Comparison of ENCODE assay signal across 14 cellular contexts in the genomic region with DNA sequence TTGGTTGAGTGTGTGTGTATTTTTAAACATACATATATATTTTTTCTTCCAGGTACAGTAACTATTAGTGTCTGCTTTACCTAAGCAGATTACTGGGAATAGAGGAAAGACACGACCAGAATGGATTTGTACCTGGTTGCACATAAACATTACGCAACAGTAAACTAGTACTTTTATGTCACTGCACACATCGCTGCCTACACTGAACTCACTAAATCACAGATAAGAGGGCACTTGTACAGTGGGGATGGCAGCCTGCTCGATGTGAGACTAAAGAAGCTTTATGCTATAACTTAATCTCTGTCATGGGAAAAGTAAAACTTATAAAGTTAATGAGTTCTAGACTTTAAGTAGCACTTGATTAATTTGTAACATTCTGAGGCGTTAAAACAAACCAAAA.
DNase-seq lines count a peak whose midpoint lies in the region; ATAC-seq, FAIRE-seq and TF ChIP-seq lines count a peak whose summit lies in the region.
"Had no signal": no experiment of that assay in that cellular context is flagged by ENCODE, and none has a peak within 500 bp of the region (broad histone marks: within the 10 kb centered on the region; RNA-seq: fewer than 3 reads in every experiment).

No MANE protein-coding gene starts in this region.

- TF ChIP-seq CTCF in kidney (IDR thresholded peaks at IDR 0.05; ENCODE audit: borderline replicate concordance, extremely low read depth, insufficient read depth) (no peak), upper lobe of right lung (IDR thresholded peaks at IDR 0.05) (no peak), heart right ventricle (IDR thresholded peaks at IDR 0.05) (no peak)

- peak overlapping the region; percentile 46 to 52 for H3K4me3 ChIP-seq in kidney (ENCODE audit: low read length in 2 of 2)
- no peak overlapping the region for H3K4me3 ChIP-seq in upper lobe of right lung
- no peak overlapping the region for H3K4me3 ChIP-seq in heart right ventricle

- H3K9me3 ChIP-seq in kidney (ENCODE audit: control insufficient read depth in 1 of 2, low read length in 2 of 2) (no peaks in the 10 kb centered on the region), upper lobe of right lung (no peaks in the 10 kb centered on the region), heart right ventricle (peaks cover 0 to 2% (median 0%) of the 10 kb centered on the region in 11 donors)

- H3K36me3 ChIP-seq in kidney (ENCODE audit: control insufficient read depth in 1 of 2, insufficient read depth in 2 of 2, low read length in 2 of 2) (no peaks in the 10 kb centered on the region), upper lobe of right lung (no peaks in the 10 kb centered on the region), heart right ventricle (no peaks in the 10 kb centered on the region)

- no peak overlapping the region for H3K9ac ChIP-seq in kidney (ENCODE audit: low read length in 2 of 2)

- 70 to 81% methylated on average over 5 of the region's 5 CpGs for WGBS in heart right ventricle, 2 donors

- H3K27ac ChIP-seq in kidney (ENCODE audit: low read depth in 2 of 2, low read length in 2 of 2) (no peak overlapping the region), upper lobe of right lung (no peak overlapping the region), heart right ventricle (no peak overlapping the region)

- no peak for FAIRE-seq in kidney (lab: Jason Lieb, UNC)
- FAIRE-seq: H54 had no signal

- ATAC-seq in upper lobe of right lung = peak; percentile 45
- no peak for ATAC-seq in GM21717 (IDR thresholded peaks at IDR 0.05; ENCODE audit: unreplicated experiment)
- ATAC-seq in left ventricle myocardium superior = no peak
- ATAC-seq in heart right ventricle = no peak
- ATAC-seq: stimulated activated naive CD8-positive, alpha-beta T cell treated with anti-CD3 and anti-CD28 coated beads, Interleukin-15, Interleukin-2, amounts not matched to agents 100 U/mL and 50 U/mL, for 24 hours had no signal

- intact Hi-C loops in kidney (cut with DNase I) (no loop called here), upper lobe of right lung (cut with DNase I) (no loop called here), left ventricle myocardium superior (cut with micrococcal nuclease) (no loop called here), heart right ventricle (cut with DNase I) (no loop called here)

- no peaks in the 10 kb centered on the region for H3K4me1 ChIP-seq in kidney (ENCODE audit: control insufficient read depth in 1 of 2, insufficient read depth in 1 of 2, low read depth in 1 of 2, low read length in 2 of 2)
- peaks cover 8% of the 10 kb centered on the region for H3K4me1 ChIP-seq in upper lobe of right lung
- H3K4me1 ChIP-seq in heart right ventricle = no peaks in the 10 kb centered on the region

- H3K27me3 ChIP-seq in upper lobe of right lung (no peaks in the 10 kb centered on the region), heart right ventricle (no peaks in the 10 kb centered on the region)

- DNase-seq in NCI-H510A treated with DMSO at 0.1 percent for 48 hours (lab: John Stamatoyannopoulos, UW) (peak; percentile 41), NCI-H510A (lab: John Stamatoyannopoulos, UW) (no peak), NCI-H82 (lab: John Stamatoyannopoulos, UW) (peak; percentile 65), kidney (no peak), upper lobe of right lung (no peak), left ventricle myocardium superior (no peak), heart right ventricle (no peak)
- DNase-seq: NCI-H226; nucleus accumbens; RPMI8226; stimulated activated naive CD8-positive, alpha-beta T cell treated with anti-CD3 and anti-CD28 coated beads, Interleukin-15, Interleukin-2, amounts not matched to agents 100 U/mL and 50 U/mL, for 24 hours; T-helper 1 cell had no signal

Comparison
In these comparisons a context has a peak if more than half of its experiments do, and no peak if none do; other contexts are left out.
1. DNase-seq: peak in NCI-H510A treated with DMSO at 0.1 percent for 48 hours (single experiment) and NCI-H82 (single experiment); none in NCI-H510A (single experiment), kidney (single experiment), upper lobe of right lung (single experiment), left ventricle myocardium superior (single experiment) and heart right ventricle (0 of 2).
2. H3K4me3 ChIP-seq: peak in kidney (2 of 2); none in upper lobe of right lung (single experiment) and heart right ventricle (0 of 10).